ENCODE assay signal across 1 cellular context in the genomic region with DNA sequence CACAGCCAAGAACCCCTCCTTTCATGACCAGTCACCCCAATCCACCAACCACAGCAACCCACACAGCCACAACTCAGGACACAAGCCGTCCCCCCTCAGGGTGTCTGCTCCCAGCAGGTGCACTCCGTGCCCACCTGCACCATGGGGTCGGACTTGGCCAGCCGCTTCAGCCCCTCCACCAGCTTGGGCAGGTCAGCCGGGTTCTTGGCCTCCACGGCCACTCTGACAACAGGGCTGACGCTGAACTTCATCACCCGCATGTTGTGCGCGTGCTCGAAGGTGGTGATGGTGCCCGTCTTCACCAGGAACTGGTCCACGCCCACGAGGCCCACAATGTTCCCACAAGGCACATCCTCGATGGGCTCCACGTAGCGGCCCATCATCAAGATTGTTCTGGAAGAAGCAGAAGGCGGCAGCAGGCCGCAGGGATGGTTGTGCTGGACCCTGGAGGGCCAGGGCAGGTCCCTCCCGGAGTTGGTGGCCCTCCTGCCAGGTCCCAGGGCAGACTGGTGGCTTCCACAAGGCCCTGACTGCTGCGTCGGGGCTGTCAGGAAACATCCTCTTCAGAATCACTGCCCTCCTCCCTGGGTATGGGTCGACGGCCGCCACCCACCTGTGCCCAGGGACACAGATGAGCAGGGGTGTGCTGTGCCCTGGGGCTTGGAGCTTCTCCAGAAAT.
TF ChIP-seq lines count a peak whose summit lies in the region.

No MANE protein-coding gene starts in this region.

TF ChIP-seq in GM12878, 131 proteins besides CTCF, POLR2A, EP300 and RAD21:
- TF ChIP-seq E2F4 (IDR thresholded peaks at IDR 0.05; ENCODE audit: low read depth, low read length) (no peak), SMAD1 (IDR thresholded peaks at IDR 0.05; ENCODE audit: low read depth, partially characterized antibody) (no peak), POU2F2 (IDR thresholded peaks at IDR 0.05; ENCODE audit: borderline replicate concordance, low read depth, low read length) (no peak), POLR2AphosphoS2 (IDR thresholded peaks at IDR 0.05; ENCODE audit: low read depth, low read length) (0 out of 2 replicates have a peak, but pooled peaks have one; percentile 71), POLR2AphosphoS5 (IDR thresholded peaks at IDR 0.05; ENCODE audit: low read length) (peak; percentile 68), BRCA1 (IDR thresholded peaks at IDR 0.05; ENCODE audit: low read depth, low read length) (no peak), PML (IDR thresholded peaks at IDR 0.05; ENCODE audit: low read length) (0 out of 2 replicates have a peak, but pooled peaks have one; percentile 51), ESRRA (IDR thresholded peaks at IDR 0.05; ENCODE audit: low read length) (no peak), SPI1 (IDR thresholded peaks at IDR 0.05; ENCODE audit: borderline replicate concordance, insufficient read depth, low read depth, low read length) (no peak)
